18 cellular contexts compared by ENCODE assay signal in genomic region chr15:58309993-58310928, GRCh38.
DNase-seq lines count a peak whose midpoint lies in the region; ATAC-seq and TF ChIP-seq lines count a peak whose summit lies in the region.
"Had no signal": no experiment of that assay in that cellular context is flagged by ENCODE, and none has a peak within 500 bp of the region (broad histone marks: within the 10 kb centered on the region; RNA-seq: fewer than 3 reads in every experiment).

No MANE protein-coding gene starts in this region.

- H3K4me3 Mint-ChIP-seq in activated CD8-positive, alpha-beta T cell treated with anti-CD3 and anti-CD28 coated beads, Interleukin-2, amount 10 ng/mL, durations not matched to agents 7 days and 5 days, result no peak overlapping the region
- no peak overlapping the region for H3K4me3 Mint-ChIP-seq in activated CD8-positive, alpha-beta T cell treated with anti-CD3 and anti-CD28 coated beads for 36 hours
- no peak overlapping the region for H3K4me3 Mint-ChIP-seq in mesothelial cell of epicardium
- no peak overlapping the region for H3K4me3 Mint-ChIP-seq in CD4-positive, alpha-beta memory T cell
- H3K4me3 Mint-ChIP-seq: activated naive CD4-positive, alpha-beta T cell treated with anti-CD3 and anti-CD28 coated beads for 36 hours; T-helper 1 cell treated with Interleukin-12 subunit alpha and Interleukin-12 subunit beta and Interleukin-4 antibody, amounts not matched to agents 30 μg/mL and 1 μg/mL, for 36 hours had no signal

- no peak overlapping the region for H3K4me3 ChIP-seq in aorta (ENCODE audit: low read length in 2 of 2)
- no peak overlapping the region for H3K4me3 ChIP-seq in CD4-positive, alpha-beta memory T cell (ENCODE audit: low read length in 2 of 2)
- H3K4me3 ChIP-seq: MG63 had no signal

- peaks cover 32% of the 10 kb centered on the region for H3K4me1 Mint-ChIP-seq in activated CD8-positive, alpha-beta T cell treated with anti-CD3 and anti-CD28 coated beads, Interleukin-2, amount 10 ng/mL, durations not matched to agents 7 days and 5 days (ENCODE audit: low read depth)
- H3K4me1 Mint-ChIP-seq in activated CD8-positive, alpha-beta T cell treated with anti-CD3 and anti-CD28 coated beads for 36 hours (ENCODE audit: low read depth), result peaks cover 24% of the 10 kb centered on the region
- peaks cover 18% of the 10 kb centered on the region for H3K4me1 Mint-ChIP-seq in mesothelial cell of epicardium
- peaks cover 18 to 20% (median 19%) of the 10 kb centered on the region in 4 donors for H3K4me1 Mint-ChIP-seq in CD4-positive, alpha-beta memory T cell

- no peaks in the 10 kb centered on the region for H3K27me3 Mint-ChIP-seq in activated CD8-positive, alpha-beta T cell treated with anti-CD3 and anti-CD28 coated beads, Interleukin-2, amount 10 ng/mL, durations not matched to agents 7 days and 5 days (ENCODE audit: low read depth)
- no peaks in the 10 kb centered on the region for H3K27me3 Mint-ChIP-seq in activated CD8-positive, alpha-beta T cell treated with anti-CD3 and anti-CD28 coated beads for 36 hours
- no peaks in the 10 kb centered on the region for H3K27me3 Mint-ChIP-seq in mesothelial cell of epicardium (ENCODE audit: low read depth)
- H3K27me3 Mint-ChIP-seq in CD4-positive, alpha-beta memory T cell, result no peaks in the 10 kb centered on the region
- H3K27me3 Mint-ChIP-seq: naive thymus-derived CD4-positive, alpha-beta T cell had no signal

- POLR2A ChIA-PET in activated CD8-positive, alpha-beta T cell treated with anti-CD3 and anti-CD28 coated beads, Interleukin-2, amount 10 ng/mL, durations not matched to agents 7 days and 5 days (lab: Charles Lee), result no interaction called here
- POLR2A ChIA-PET in activated CD8-positive, alpha-beta T cell treated with anti-CD3 and anti-CD28 coated beads for 36 hours (lab: Charles Lee), result no interaction called here
- POLR2A ChIA-PET in CD4-positive, alpha-beta memory T cell (lab: Charles Lee; ENCODE audit: partially characterized antibody), result no interaction called here

- H3K27ac ChIP-seq in aorta (ENCODE audit: low read depth in 1 of 2, low read length in 2 of 2), result no peak overlapping the region
- no peak overlapping the region for H3K27ac ChIP-seq in CD4-positive, alpha-beta memory T cell (ENCODE audit: low read depth, low read length)
- H3K27ac ChIP-seq: C4-2B had no signal

- no peak for TF ChIP-seq CTCF in activated CD8-positive, alpha-beta T cell treated with anti-CD3 and anti-CD28 coated beads for 36 hours (IDR thresholded peaks at IDR 0.05)
- TF ChIP-seq CTCF in mesothelial cell of epicardium (IDR thresholded peaks at IDR 0.05; ENCODE audit: unreplicated experiment), result no peak

- H3K9me3 Mint-ChIP-seq in activated CD8-positive, alpha-beta T cell treated with anti-CD3 and anti-CD28 coated beads, Interleukin-2, amount 10 ng/mL, durations not matched to agents 7 days and 5 days (ENCODE audit: insufficient read depth), result no peaks in the 10 kb centered on the region
- H3K9me3 Mint-ChIP-seq in activated CD8-positive, alpha-beta T cell treated with anti-CD3 and anti-CD28 coated beads for 36 hours, result peaks cover 1% of the 10 kb centered on the region
- H3K9me3 Mint-ChIP-seq in mesothelial cell of epicardium, result no peaks in the 10 kb centered on the region
- no peaks in the 10 kb centered on the region for H3K9me3 Mint-ChIP-seq in CD4-positive, alpha-beta memory T cell
- H3K9me3 Mint-ChIP-seq: activated naive CD4-positive, alpha-beta T cell treated with anti-CD3 and anti-CD28 coated beads for 36 hours; T-helper 1 cell treated with Interleukin-12 subunit alpha and Interleukin-12 subunit beta and Interleukin-4 antibody, amounts not matched to agents 30 μg/mL and 1 μg/mL, for 36 hours had no signal

- ATAC-seq in activated CD8-positive, alpha-beta T cell treated with anti-CD3 and anti-CD28 coated beads, Interleukin-2, amount 10 ng/mL, durations not matched to agents 7 days and 5 days, result no peak
- ATAC-seq in activated CD8-positive, alpha-beta T cell treated with anti-CD3 and anti-CD28 coated beads for 36 hours, result no peak
- ATAC-seq in Right ventricle myocardium superior (ENCODE audit: poor library complexity) (peak; percentile 85), aorta (ENCODE audit: low FRiP score) (no peak)
- ATAC-seq: naive thymus-derived CD4-positive, alpha-beta T cell had no signal

- no peaks in the 10 kb centered on the region for H3K27me3 ChIP-seq in aorta (ENCODE audit: control insufficient read depth in 1 of 2, insufficient read depth in 2 of 2, low read length in 1 of 2)
- H3K27me3 ChIP-seq in CD4-positive, alpha-beta memory T cell (ENCODE audit: insufficient read depth, low read length), result no peaks in the 10 kb centered on the region
- H3K27me3 ChIP-seq: MG63 had no signal

- H3K9me3 ChIP-seq in aorta (ENCODE audit: control insufficient read depth, low read length), result no peaks in the 10 kb centered on the region
- no peaks in the 10 kb centered on the region for H3K9me3 ChIP-seq in CD4-positive, alpha-beta memory T cell (ENCODE audit: control insufficient read depth in 1 of 2, low read length in 2 of 2)
- H3K9me3 ChIP-seq: MG63 had no signal

- 80 to 85% methylated on average over 19 of the region's 19 CpGs for WGBS in aorta, 2 donors

- H3K36me3 ChIP-seq in aorta (ENCODE audit: control insufficient read depth in 1 of 2, insufficient read depth in 2 of 2, low read length in 1 of 2), result no peaks in the 10 kb centered on the region
- H3K36me3 ChIP-seq in CD4-positive, alpha-beta memory T cell (ENCODE audit: insufficient read depth, low read length), result no peaks in the 10 kb centered on the region
- H3K36me3 ChIP-seq: MG63 had no signal

- DNase-seq in activated CD8-positive, alpha-beta T cell treated with anti-CD3 and anti-CD28 coated beads, Interleukin-2, amount 10 ng/mL, durations not matched to agents 7 days and 5 days, result no peak
- no peak for DNase-seq in activated CD8-positive, alpha-beta T cell treated with anti-CD3 and anti-CD28 coated beads for 36 hours
- peak; percentile 73 for DNase-seq in Right ventricle myocardium superior
- DNase-seq in mesothelial cell of epicardium (ENCODE audit: low spot score in 2 of 2, unreplicated experiment in 2 of 2), result no peak
- peak; percentile 60 to 78 for DNase-seq in aorta
- DNase-seq in CD4-positive, alpha-beta memory T cell, result no peak
- no peak for DNase-seq in stimulated activated CD4-positive, alpha-beta T cell treated with anti-CD3 and anti-CD28 coated beads, Interleukin-2, amount 100 ng/mL, for 24 hours
- no peak for DNase-seq in KG1 (lab: John Stamatoyannopoulos, UW)
- DNase-seq: 8988T; activated CD4-positive, alpha-beta T cell treated with anti-CD3 and anti-CD28 coated beads for 1 hour; activated naive CD4-positive, alpha-beta T cell treated with anti-CD3 and anti-CD28 coated beads for 36 hours; DMS79; MG63; naive thymus-derived CD4-positive, alpha-beta T cell; NCI-H1930; NCI-H526 treated with DMSO at 0.1 percent for 48 hours had no signal

- CTCF ChIA-PET in activated CD8-positive, alpha-beta T cell treated with anti-CD3 and anti-CD28 coated beads, Interleukin-2, amount 10 ng/mL, durations not matched to agents 7 days and 5 days (lab: Charles Lee), result no interaction called here
- CTCF ChIA-PET in activated CD8-positive, alpha-beta T cell treated with anti-CD3 and anti-CD28 coated beads for 36 hours (lab: Charles Lee), result interaction anchor here (1.4 kb wide), 1 partner anchor 7 kb away, joined by 3 read pairs; no protein-coding TSS in a partner anchor
- CTCF ChIA-PET in CD4-positive, alpha-beta memory T cell (lab: Charles Lee; ENCODE audit: partially characterized antibody), result no interaction called here

- intact Hi-C loops in activated CD8-positive, alpha-beta T cell treated with anti-CD3 and anti-CD28 coated beads for 36 hours (cut with micrococcal nuclease), result no loop called here
- intact Hi-C loops in Right ventricle myocardium superior (cut with DNase I) (no loop called here), aorta (cut with DNase I) (no loop called here)
- intact Hi-C loops in CD4-positive, alpha-beta memory T cell (cut with micrococcal nuclease), result no loop called here

- peak overlapping the region; percentile 2 for H3K27ac Mint-ChIP-seq in activated CD8-positive, alpha-beta T cell treated with anti-CD3 and anti-CD28 coated beads, Interleukin-2, amount 10 ng/mL, durations not matched to agents 7 days and 5 days
- no peak overlapping the region for H3K27ac Mint-ChIP-seq in activated CD8-positive, alpha-beta T cell treated with anti-CD3 and anti-CD28 coated beads for 36 hours
- peak overlapping the region; percentile 12 for H3K27ac Mint-ChIP-seq in mesothelial cell of epicardium
- H3K27ac Mint-ChIP-seq in CD4-positive, alpha-beta memory T cell, result no peak overlapping the region
- H3K27ac Mint-ChIP-seq: activated naive CD4-positive, alpha-beta T cell treated with anti-CD3 and anti-CD28 coated beads for 36 hours; T-helper 1 cell treated with Interleukin-12 subunit alpha and Interleukin-12 subunit beta and Interleukin-4 antibody, amounts not matched to agents 30 μg/mL and 1 μg/mL, for 36 hours had no signal

- H3K36me3 Mint-ChIP-seq in activated CD8-positive, alpha-beta T cell treated with anti-CD3 and anti-CD28 coated beads, Interleukin-2, amount 10 ng/mL, durations not matched to agents 7 days and 5 days (ENCODE audit: low read depth), result peaks cover 3% of the 10 kb centered on the region
- H3K36me3 Mint-ChIP-seq in activated CD8-positive, alpha-beta T cell treated with anti-CD3 and anti-CD28 coated beads for 36 hours (ENCODE audit: low read depth), result no peaks in the 10 kb centered on the region
- H3K36me3 Mint-ChIP-seq in mesothelial cell of epicardium, result no peaks in the 10 kb centered on the region
- no peaks in the 10 kb centered on the region for H3K36me3 Mint-ChIP-seq in CD4-positive, alpha-beta memory T cell

- no peaks in the 10 kb centered on the region for H3K4me1 ChIP-seq in aorta (ENCODE audit: control insufficient read depth in 1 of 2, insufficient read depth in 2 of 2, low read length in 2 of 2)
- peaks cover 22% of the 10 kb centered on the region for H3K4me1 ChIP-seq in CD4-positive, alpha-beta memory T cell (ENCODE audit: insufficient read depth, low read length)

Comparison
In these comparisons a context has a peak if more than half of its experiments do, and no peak if none do; other contexts are left out.
1. H3K27ac Mint-ChIP-seq: peak in activated CD8-positive, alpha-beta T cell treated with anti-CD3 and anti-CD28 coated beads, Interleukin-2, amount 10 ng/mL, durations not matched to agents 7 days and 5 days (single experiment) and mesothelial cell of epicardium (single experiment); none in activated CD8-positive, alpha-beta T cell treated with anti-CD3 and anti-CD28 coated beads for 36 hours (single experiment) and CD4-positive, alpha-beta memory T cell (0 of 7).
2. DNase-seq: peak in Right ventricle myocardium superior (single experiment) and aorta (2 of 2); none in activated CD8-positive, alpha-beta T cell treated with anti-CD3 and anti-CD28 coated beads, Interleukin-2, amount 10 ng/mL, durations not matched to agents 7 days and 5 days (single experiment), activated CD8-positive, alpha-beta T cell treated with anti-CD3 and anti-CD28 coated beads for 36 hours (single experiment), mesothelial cell of epicardium (0 of 2), CD4-positive, alpha-beta memory T cell (0 of 5), stimulated activated CD4-positive, alpha-beta T cell treated with anti-CD3 and anti-CD28 coated beads, Interleukin-2, amount 100 ng/mL, for 24 hours (0 of 2) and KG1 (single experiment).